Comparison of ENCODE assay signal across 1 cellular context in the genomic region with DNA sequence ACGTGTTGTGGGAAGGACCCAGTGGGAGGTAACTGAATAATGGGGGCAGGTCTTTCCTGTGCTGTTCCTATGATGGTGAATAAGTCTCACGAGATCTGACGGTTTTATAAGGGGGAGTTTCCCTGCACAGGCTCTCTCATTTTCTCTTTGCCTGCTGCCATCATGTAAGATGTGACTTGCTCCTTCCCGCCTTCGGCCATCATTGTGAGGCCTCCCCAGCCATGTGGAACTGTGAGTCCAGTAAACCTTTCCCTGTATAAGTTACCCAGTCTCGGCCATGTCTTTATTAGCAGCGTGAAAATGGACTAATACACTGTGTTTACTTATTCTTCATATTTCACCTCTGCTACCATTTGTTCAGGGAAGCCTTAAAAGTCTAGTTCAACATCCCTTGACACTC.
TF ChIP-seq lines count a peak whose summit lies in the region.

No MANE protein-coding gene starts in this region.

TF ChIP-seq in H1, 55 proteins besides CTCF, POLR2A, EP300 and RAD21:
- TF ChIP-seq, protein P1, sequence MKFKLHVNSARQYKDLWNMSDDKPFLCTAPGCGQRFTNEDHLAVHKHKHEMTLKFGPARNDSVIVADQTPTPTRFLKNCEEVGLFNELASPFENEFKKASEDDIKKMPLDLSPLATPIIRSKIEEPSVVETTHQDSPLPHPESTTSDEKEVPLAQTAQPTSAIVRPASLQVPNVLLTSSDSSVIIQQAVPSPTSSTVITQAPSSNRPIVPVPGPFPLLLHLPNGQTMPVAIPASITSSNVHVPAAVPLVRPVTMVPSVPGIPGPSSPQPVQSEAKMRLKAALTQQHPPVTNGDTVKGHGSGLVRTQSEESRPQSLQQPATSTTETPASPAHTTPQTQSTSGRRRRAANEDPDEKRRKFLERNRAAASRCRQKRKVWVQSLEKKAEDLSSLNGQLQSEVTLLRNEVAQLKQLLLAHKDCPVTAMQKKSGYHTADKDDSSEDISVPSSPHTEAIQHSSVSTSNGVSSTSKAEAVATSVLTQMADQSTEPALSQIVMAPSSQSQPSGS (IDR thresholded peaks at IDR 0.05; ENCODE audit: low read length): no peak
- TF ChIP-seq, protein P2, sequence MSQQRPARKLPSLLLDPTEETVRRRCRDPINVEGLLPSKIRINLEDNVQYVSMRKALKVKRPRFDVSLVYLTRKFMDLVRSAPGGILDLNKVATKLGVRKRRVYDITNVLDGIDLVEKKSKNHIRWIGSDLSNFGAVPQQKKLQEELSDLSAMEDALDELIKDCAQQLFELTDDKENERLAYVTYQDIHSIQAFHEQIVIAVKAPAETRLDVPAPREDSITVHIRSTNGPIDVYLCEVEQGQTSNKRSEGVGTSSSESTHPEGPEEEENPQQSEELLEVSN (IDR thresholded peaks at IDR 0.05): peak; percentile 52; the same call in 1 of the 2 replicates
